ENCODE assay signal across 15 cellular contexts in genomic region chr3:70805044-70805732, GRCh38.
A peak's percentile ranks its signal among the peaks of the same experiment; 100 is the strongest.
DNase-seq lines count a peak whose midpoint lies in the region; ATAC-seq and TF ChIP-seq lines count a peak whose summit lies in the region.
"Had no signal": no experiment of that assay in that cellular context is flagged by ENCODE, and none has a peak within 500 bp of the region (broad histone marks: within the 10 kb centered on the region; RNA-seq: fewer than 3 reads in every experiment).

No MANE protein-coding gene starts in this region.

- no peak overlapping the region for H3K4me3 ChIP-seq in epithelial cell of esophagus (ENCODE audit: low read length)
- H3K4me3 ChIP-seq: lower lobe of right lung had no signal

- no peak for ATAC-seq in HG03457 (IDR thresholded peaks at IDR 0.05; ENCODE audit: unreplicated experiment)
- ATAC-seq in HG02885 (IDR thresholded peaks at IDR 0.05; ENCODE audit: poor library complexity, unreplicated experiment) = no peak
- ATAC-seq: lower lobe of right lung had no signal

- DNase-seq in AG08396 (ENCODE audit: low spot score) (peak; percentile 10), OCI-M1 (lab: John Stamatoyannopoulos, UW) (peak; percentile 71), epithelial cell of esophagus (ENCODE audit: low read depth) (peak; percentile 39), myocyte (ENCODE audit: low read depth) (peak; percentile 32), activated gamma-delta T cell (lab: John Stamatoyannopoulos, UW) (no peak), NCI-H2081 (lab: John Stamatoyannopoulos, UW) (no peak)
- DNase-seq: activated naive CD4-positive, alpha-beta T cell treated with anti-CD3 and anti-CD28 coated beads, Interleukin-2, amount 50 U/mL, for 16 hours; DND-41; lower lobe of right lung; NCI-H1694 treated with DMSO at 0.1 percent for 48 hours; NCI-H748 treated with DMSO at 0.1 percent for 48 hours; nucleus accumbens; SHP77 treated with DMSO at 0.1 percent for 48 hours had no signal

- no peak for TF ChIP-seq CTCF in epithelial cell of esophagus (IDR thresholded peaks at IDR 0.05; ENCODE audit: insufficient read depth, low read depth, low read length, missing control alignments)

Comparison
In these comparisons a context has a peak if more than half of its experiments do, and no peak if none do; other contexts are left out.
1. DNase-seq: peak in AG08396 (single experiment), OCI-M1 (single experiment), epithelial cell of esophagus (single experiment) and myocyte (single experiment); none in activated gamma-delta T cell (single experiment) and NCI-H2081 (0 of 2).